In genomic region chr2:74867841-74868658, GRCh38 we compare ENCODE assay signal across 13 cellular contexts. TPM values are rescaled to one million over a fixed set of nuclear protein-coding genes. Genes with fewer than 3 reads are reported as not detected.
DNase-seq lines count a peak whose midpoint lies in the region; FAIRE-seq and TF ChIP-seq lines count a peak whose summit lies in the region.
"Had no signal": no experiment of that assay in that cellular context is flagged by ENCODE, and none has a peak within 500 bp of the region (broad histone marks: within the 10 kb centered on the region; RNA-seq: fewer than 3 reads in every experiment).

No MANE protein-coding gene starts in this region.

- TF ChIP-seq CTCF in AG09309 (IDR thresholded peaks at IDR 0.05; ENCODE audit: control insufficient read depth, insufficient read depth, low read depth, low read length, missing control alignments) (no peak), endodermal cell (conservative IDR thresholded peaks at IDR 0.05) (no peak), nephron (IDR thresholded peaks at IDR 0.05; ENCODE audit: unreplicated experiment in 3 of 3) (no peak)

- WGBS in endodermal cell (ENCODE audit: insufficient coverage in 1 of 2, insufficient read length in 1 of 2), 2 experiments = 78 to 86% methylated on average over 7 to 14 of the region's 14 CpGs

- no peak for TF ChIP-seq POLR2A in GM12891 (IDR thresholded peaks at IDR 0.05; ENCODE audit: low read depth, low read length)

- no peak overlapping the region for H3K27ac Mint-ChIP-seq in endodermal cell
- peak overlapping the region; percentile 30 to 89 (median 54) for H3K27ac Mint-ChIP-seq in nephron
- H3K27ac Mint-ChIP-seq: natural killer cell had no signal

- H3K9me3 Mint-ChIP-seq in endodermal cell (no peaks in the 10 kb centered on the region), nephron (no peaks in the 10 kb centered on the region)
- H3K9me3 Mint-ChIP-seq: natural killer cell had no signal

- H3K4me1 ChIP-seq in endodermal cell (ENCODE audit: control insufficient read depth, insufficient read depth, low read length) = no peaks in the 10 kb centered on the region

- H3K27me3 Mint-ChIP-seq in endodermal cell (ENCODE audit: insufficient read depth) (no peaks in the 10 kb centered on the region), nephron (ENCODE audit: low read depth) (no peaks in the 10 kb centered on the region)

- no peaks in the 10 kb centered on the region for H3K9me3 ChIP-seq in endodermal cell (ENCODE audit: control insufficient read depth, low read length)

- H3K27me3 ChIP-seq in endodermal cell (ENCODE audit: control insufficient read depth, insufficient read depth, low read length, poor library complexity, severe bottlenecking) = no peaks in the 10 kb centered on the region

- H3K36me3 Mint-ChIP-seq in endodermal cell (ENCODE audit: low read depth) = peaks cover 31% of the 10 kb centered on the region
- peaks cover 17% of the 10 kb centered on the region for H3K36me3 Mint-ChIP-seq in nephron (ENCODE audit: low read depth)
- H3K36me3 Mint-ChIP-seq: natural killer cell had no signal

- no peak for FAIRE-seq in GM12891 (lab: Jason Lieb, UNC)

- peak; percentile 78 for DNase-seq in AG09309 (ENCODE audit: low read depth)
- peak; percentile 64 for DNase-seq in HT1080 (ENCODE audit: low read depth)
- DNase-seq in endodermal cell = no peak
- DNase-seq in GM12891 (ENCODE audit: insufficient read length, low spot score) = no peak
- DNase-seq in stimulated activated CD4-positive, alpha-beta T cell treated with anti-CD3 and anti-CD28 coated beads, Interleukin-15, amount 100 ng/mL, for 24 hours = no peak
- DNase-seq in NCI-H2227 (lab: John Stamatoyannopoulos, UW; ENCODE audit: unreplicated experiment) = no peak
- DNase-seq in NCI-H526 treated with DMSO at 0.1 percent for 48 hours (lab: John Stamatoyannopoulos, UW) = no peak
- DNase-seq: activated gamma-delta T cell, DMS 273 treated with DMSO at 0.1 percent for 48 hours, natural killer cell, NCI-H1930, T-helper 1 cell had no signal

- peak overlapping the region; percentile 1 for H3K27ac ChIP-seq in endodermal cell (ENCODE audit: low read depth, low read length)

- H3K4me3 Mint-ChIP-seq in endodermal cell (no peak overlapping the region), nephron (no peak overlapping the region)
- H3K4me3 Mint-ChIP-seq: natural killer cell had no signal

- peaks cover 23% of the 10 kb centered on the region for H3K36me3 ChIP-seq in endodermal cell (ENCODE audit: control insufficient read depth, insufficient read depth, low read length)

- H3K4me1 Mint-ChIP-seq in endodermal cell (peaks cover 16% of the 10 kb centered on the region), nephron (peaks cover 21% of the 10 kb centered on the region)
- H3K4me1 Mint-ChIP-seq: natural killer cell had no signal

- H3K4me3 ChIP-seq in AG09309 (ENCODE audit: control insufficient read depth, low read depth, low read length) (no peak overlapping the region), endodermal cell (ENCODE audit: low read length) (no peak overlapping the region)

- H3K9ac ChIP-seq in endodermal cell (ENCODE audit: extremely low read depth, low read length, poor library complexity, severe bottlenecking) = no peak overlapping the region

TF ChIP-seq in GM12891, 5 proteins besides CTCF, POLR2A, EP300 and RAD21:
- no peak for TF ChIP-seq SPI1 (IDR thresholded peaks at IDR 0.05; ENCODE audit: low read depth, low read length)
- no peak for TF ChIP-seq PAX5 (IDR thresholded peaks at IDR 0.05; ENCODE audit: insufficient read depth, low read length, severe bottlenecking)
- TF ChIP-seq POLR2AphosphoS5 (IDR thresholded peaks at IDR 0.05; ENCODE audit: low read depth, low read length) = no peak
- TF ChIP-seq POU2F2 (IDR thresholded peaks at IDR 0.05; ENCODE audit: low read depth, low read length) = no peak
- TF ChIP-seq TAF1 (IDR thresholded peaks at IDR 0.05; ENCODE audit: low read depth, low read length) = no peak

RNA-seq across cellular contexts. Expression of gene HK2, which starts 34.1 kb away (rescaled TPM):
- total RNA-seq in HT1080 (2014; rRNA removed; shearing (Covaris generic)) = 13.3 and 18.2 TPM in 2 replicates
- polyA plus RNA-seq in HT1080 (2015; cell fraction: cytosol; rRNA removed) = 40.3 and 50.9 TPM in 2 replicates
- 132 and 148 TPM in 2 replicates for polyA plus RNA-seq in HT1080 (2015; cell fraction: nucleus; rRNA removed)
- 10 to 100 TPM; 21.5 to 31.5 TPM for total RNA-seq in endodermal cell
- polyA plus RNA-seq in endodermal cell (2013, experiment 1 of 2) = 40.0 TPM
- polyA plus RNA-seq in endodermal cell (2013, experiment 2 of 2) = 31.2 TPM
- 35.6 TPM for polyA plus RNA-seq in GM12891 (2012; ENCODE audit: low read depth, missing spikeins)

Comparison
In these comparisons a context has a peak if more than half of its experiments do, and no peak if none do; other contexts are left out.
1. DNase-seq: peak in AG09309 (single experiment) and HT1080 (single experiment); none in endodermal cell (single experiment), GM12891 (single experiment), stimulated activated CD4-positive, alpha-beta T cell treated with anti-CD3 and anti-CD28 coated beads, Interleukin-15, amount 100 ng/mL, for 24 hours (single experiment), NCI-H2227 (single experiment) and NCI-H526 treated with DMSO at 0.1 percent for 48 hours (single experiment).